1 cellular context compared by ENCODE assay signal in genomic region chr10:96585726-96586418, GRCh38.
TF ChIP-seq lines count a peak whose summit lies in the region.

No MANE protein-coding gene starts in this region.

TF ChIP-seq in HEK293, 187 proteins besides CTCF, POLR2A, EP300 and RAD21:
- TF ChIP-seq PBX3 (CRISPR knock-in tag; IDR thresholded peaks at IDR 0.05), result no peak
- 0 out of 2 replicates have a peak, but pooled peaks have one; percentile 49 for TF ChIP-seq YY2 (tag by site-specific recombination; IDR thresholded peaks at IDR 0.05)
- TF ChIP-seq ZNF629 (tag by site-specific recombination; IDR thresholded peaks at IDR 0.05), result 0 out of 2 replicates have a peak, but pooled peaks have one; percentile 11
- TF ChIP-seq SCRT2 (tag by site-specific recombination; IDR thresholded peaks at IDR 0.05), result no peak
- TF ChIP-seq MEIS1 (CRISPR knock-in tag; IDR thresholded peaks at IDR 0.05; ENCODE audit: borderline replicate concordance), result no peak
- no peak for TF ChIP-seq IKZF3 (tag by site-specific recombination; IDR thresholded peaks at IDR 0.05)
- TF ChIP-seq ZNF132 (tag by site-specific recombination; IDR thresholded peaks at IDR 0.05; ENCODE audit: borderline replicate concordance), result no peak
- peak; percentile 37; the same call in 1 of the 2 replicates for TF ChIP-seq SP7 (tag by site-specific recombination; IDR thresholded peaks at IDR 0.05)
- peak; percentile 66 for TF ChIP-seq PRDM1 (tag by site-specific recombination; IDR thresholded peaks at IDR 0.05)
- TF ChIP-seq PATZ1 (tag by site-specific recombination; IDR thresholded peaks at IDR 0.05), result 0 out of 2 replicates have a peak, but pooled peaks have one; percentile 88
- 0 out of 2 replicates have a peak, but pooled peaks have one; percentile 14 for TF ChIP-seq PRDM10 (tag by site-specific recombination; IDR thresholded peaks at IDR 0.05)
- peak; percentile 49; the same call in 1 of the 2 replicates for TF ChIP-seq ZBTB48 (tag by site-specific recombination; IDR thresholded peaks at IDR 0.05)
